ENCODE assay signal across 8 cellular contexts in genomic region chr19:2543072-2543462, GRCh38.
DNase-seq lines count a peak whose midpoint lies in the region; ATAC-seq, FAIRE-seq and TF ChIP-seq lines count a peak whose summit lies in the region.
"Not testable (repeated sequence)": the region's sequence is repeated elsewhere in the genome, so short reads cannot be mapped to it uniquely, and the experiment has no call there.

No MANE protein-coding gene starts in this region.

- H3K27ac ChIP-seq in HUES6 (ENCODE audit: low read depth, low read length), result peak overlapping the region; percentile 81
- H3K27ac ChIP-seq in endodermal cell (ENCODE audit: low read depth, low read length), result peak overlapping the region; percentile 96
- H3K27ac ChIP-seq in kidney (ENCODE audit: low read depth in 2 of 2, low read length in 2 of 2), result peak overlapping the region; percentile 96 to 97

- H3K27me3 ChIP-seq in HUES6 (ENCODE audit: control insufficient read depth, insufficient read depth, low read length); adipocyte (replicated peaks; ENCODE audit: control insufficient read depth, insufficient read depth, low read length); endodermal cell (ENCODE audit: control insufficient read depth, insufficient read depth, low read length, poor library complexity, severe bottlenecking): not testable (repeated sequence)

- not testable (repeated sequence) for DNase-seq in AG04449 (ENCODE audit: low read depth, low spot score); T-helper 17 cell; adipocyte (ENCODE audit: low read depth); endodermal cell; neural crest cell (ENCODE audit: low read depth, low spot score); stimulated activated naive CD8-positive, alpha-beta T cell treated with anti-CD3 and anti-CD28 coated beads, Interleukin-15, amount 100 ng/mL, for 72 hours
- peak; percentile 54 for DNase-seq in kidney

- WGBS in endodermal cell (ENCODE audit: insufficient coverage in 1 of 2, insufficient read length in 1 of 2), 2 experiments, result 48 to 50% methylated on average over 4 of the region's 4 CpGs

- peaks cover 33% of the 10 kb centered on the region for H3K4me1 ChIP-seq in HUES6 (ENCODE audit: control insufficient read depth, insufficient read depth, low read length)
- H3K4me1 ChIP-seq in adipocyte (ENCODE audit: control insufficient read depth, insufficient read depth, low read length), result peaks cover 48% of the 10 kb centered on the region
- not testable (repeated sequence) for H3K4me1 ChIP-seq in endodermal cell (ENCODE audit: control insufficient read depth, insufficient read depth, low read length)
- H3K4me1 ChIP-seq in kidney (ENCODE audit: control insufficient read depth in 1 of 2, insufficient read depth in 1 of 2, low read depth in 1 of 2, low read length in 2 of 2), result peaks cover 24 to 39% of the 10 kb centered on the region in 2 donors

- H3K4me3 Mint-ChIP-seq in T-helper 17 cell (peak overlapping the region; percentile 85), neural crest cell (peak overlapping the region; percentile 74)
- not testable (repeated sequence) for H3K4me3 Mint-ChIP-seq in endodermal cell
- H3K4me3 Mint-ChIP-seq in stimulated activated naive CD8-positive, alpha-beta T cell treated with anti-CD3 and anti-CD28 coated beads, Interleukin-15, amount 100 ng/mL, for 72 hours, result peak overlapping the region; percentile 69 to 82

- not testable (repeated sequence) for FAIRE-seq in kidney (lab: Jason Lieb, UNC)

- H3K27me3 Mint-ChIP-seq in T-helper 17 cell; endodermal cell (ENCODE audit: insufficient read depth); neural crest cell (ENCODE audit: low read depth); stimulated activated naive CD8-positive, alpha-beta T cell treated with anti-CD3 and anti-CD28 coated beads, Interleukin-15, amount 100 ng/mL, for 72 hours: not testable (repeated sequence)

- ATAC-seq in T-helper 17 cell; stimulated activated naive CD8-positive, alpha-beta T cell treated with anti-CD3 and anti-CD28 coated beads, Interleukin-15, amount 100 ng/mL, for 72 hours: not testable (repeated sequence)

- not testable (repeated sequence) for H3K4me1 Mint-ChIP-seq in T-helper 17 cell
- H3K4me1 Mint-ChIP-seq in endodermal cell (peaks cover 12% of the 10 kb centered on the region), neural crest cell (peaks cover 44% of the 10 kb centered on the region)
- H3K4me1 Mint-ChIP-seq in stimulated activated naive CD8-positive, alpha-beta T cell treated with anti-CD3 and anti-CD28 coated beads, Interleukin-15, amount 100 ng/mL, for 72 hours, result peaks cover 39% of the 10 kb centered on the region

- H3K36me3 ChIP-seq in HUES6 (ENCODE audit: control insufficient read depth, insufficient read depth, low read length); adipocyte (ENCODE audit: control insufficient read depth, insufficient read depth, low read length, severe bottlenecking); endodermal cell (ENCODE audit: control insufficient read depth, insufficient read depth, low read length); kidney (ENCODE audit: control insufficient read depth in 1 of 2, insufficient read depth in 2 of 2, low read length in 2 of 2): not testable (repeated sequence)

- POLR2A ChIA-PET in AG04449 (lab: Yijun Ruan, JAX), result interaction anchor here (0.7 to 5.6 kb wide), 12 partner anchors 12 to 68 kb away, joined by 3 to 194 read pairs (median 4); partner anchors contain the start of gene GADD45B

- not testable (repeated sequence) for H3K9me3 Mint-ChIP-seq in endodermal cell; neural crest cell; stimulated activated naive CD8-positive, alpha-beta T cell treated with anti-CD3 and anti-CD28 coated beads, Interleukin-15, amount 100 ng/mL, for 72 hours

- intact Hi-C loops in kidney (cut with DNase I), result not testable (repeated sequence)

- H3K9ac ChIP-seq in HUES6 (ENCODE audit: low read length) (peak overlapping the region; percentile 75), adipocyte (ENCODE audit: low read length) (peak overlapping the region; percentile 92), endodermal cell (ENCODE audit: extremely low read depth, low read length, poor library complexity, severe bottlenecking) (peak overlapping the region; percentile 33), kidney (ENCODE audit: low read length in 2 of 2) (peak overlapping the region in 1 of 2 donors; percentile 85)

- H3K27ac Mint-ChIP-seq in T-helper 17 cell (peak overlapping the region; percentile 29), endodermal cell (peak overlapping the region; percentile 99), neural crest cell (ENCODE audit: unreplicated experiment) (peak overlapping the region; percentile 98)
- H3K27ac Mint-ChIP-seq in stimulated activated naive CD8-positive, alpha-beta T cell treated with anti-CD3 and anti-CD28 coated beads, Interleukin-15, amount 100 ng/mL, for 72 hours, result peak overlapping the region; percentile 25 to 63

- not testable (repeated sequence) for H3K9me3 ChIP-seq in HUES6 (ENCODE audit: control insufficient read depth, insufficient read depth, low read depth, low read length); T-helper 17 cell (ENCODE audit: control insufficient read depth, low read length, poor library complexity, severe bottlenecking); adipocyte (ENCODE audit: control insufficient read depth, low read length); endodermal cell (ENCODE audit: control insufficient read depth, low read length); kidney (ENCODE audit: control insufficient read depth in 1 of 2, low read length in 2 of 2)

- not testable (repeated sequence) for H3K36me3 Mint-ChIP-seq in T-helper 17 cell (ENCODE audit: low read depth); endodermal cell (ENCODE audit: low read depth); neural crest cell (ENCODE audit: low read depth)

- TF ChIP-seq CTCF in AG04449 (IDR thresholded peaks at IDR 0.05; ENCODE audit: insufficient read depth, low read length, missing control alignments); endodermal cell (conservative IDR thresholded peaks at IDR 0.05); kidney (IDR thresholded peaks at IDR 0.05; ENCODE audit: borderline replicate concordance, extremely low read depth, insufficient read depth); neural crest cell (conservative IDR thresholded peaks at IDR 0.05): not testable (repeated sequence)

- peak overlapping the region; percentile 27; the same call in 1 of the 2 replicates for H3K4me3 ChIP-seq in AG04449 (ENCODE audit: low read depth, low read length)
- not testable (repeated sequence) for H3K4me3 ChIP-seq in HUES6 (ENCODE audit: low read depth, low read length); endodermal cell (ENCODE audit: low read length); kidney (ENCODE audit: low read length in 2 of 2)
- peak overlapping the region; percentile 60 for H3K4me3 ChIP-seq in adipocyte (ENCODE audit: low read length)

- CTCF ChIA-PET in AG04449 (lab: Yijun Ruan, JAX), result interaction anchor here (1.2 to 3.5 kb wide), 7 partner anchors 9 to 71 kb away, joined by 5 to 21 read pairs (median 8); partner anchors contain the start of gene GADD45B

Comparison
In these comparisons a context has a peak if more than half of its experiments do, and no peak if none do; other contexts are left out.
1. H3K27ac Mint-ChIP-seq: peak in every context shown above with its lines; median percentile 99 in endodermal cell; 98 in neural crest cell; 44 in stimulated activated naive CD8-positive, alpha-beta T cell treated with anti-CD3 and anti-CD28 coated beads, Interleukin-15, amount 100 ng/mL, for 72 hours; 29 in T-helper 17 cell.